28 cellular contexts compared by ENCODE assay signal in genomic region chr14:36055681-36056225, GRCh38.
"Had no signal": no experiment of that assay in that cellular context is flagged by ENCODE, and none has a peak within 500 bp of the region (broad histone marks: within the 10 kb centered on the region; RNA-seq: fewer than 3 reads in every experiment).

No MANE protein-coding gene starts in this region.

- H3K4me3 ChIP-seq: MG63, SK-N-MC had no signal

- H3K27ac ChIP-seq: KMS-11, SK-N-MC, WERI-Rb-1 had no signal

- DNase-seq: activated CD4-positive, alpha-beta memory T cell treated with anti-CD3 and anti-CD28 coated beads, Interleukin-2, amount 10 ng/mL, durations not matched to agents 7 days and 5 days; activated CD4-positive, alpha-beta T cell treated with anti-CD3 and anti-CD28 coated beads for 36 hours; activated CD4-positive, alpha-beta T cell treated with anti-CD3 and anti-CD28 coated beads, Interleukin-2, amount 50 U/mL, for 1 hour; activated gamma-delta T cell; activated naive CD4-positive, alpha-beta T cell treated with anti-CD3 and anti-CD28 coated beads for 36 hours; activated T-cell treated with anti-CD3 and anti-CD28 coated beads for 4 hours; activated T-cell treated with anti-CD3 and anti-CD28 coated beads, Interleukin-2, amount 50 U/mL, for 48 hours; amygdala; MG63; MV-4-11; NCI-H1092 treated with DMSO at 0.1 percent for 48 hours; NCI-H1417 treated with DMSO at 0.1 percent for 48 hours; NCI-H1694; NCI-H2029; NCI-H2107; NCI-H2171 treated with DMSO at 0.1 percent for 48 hours; NCI-H345; NCI-H510A; NCI-H526 treated with DMSO at 0.1 percent for 48 hours; NCI-H82; SIG-M5; T-cell; T-helper 2 cell; T1000; WERI-Rb-1 had no signal

- H3K36me3 ChIP-seq: MG63, WERI-Rb-1 had no signal

- ATAC-seq: activated CD4-positive, alpha-beta T cell treated with anti-CD3 and anti-CD28 coated beads for 36 hours; activated T-helper 17 cell treated with anti-CD3 and anti-CD28 coated beads, Interleukin-2, amount 50 U/mL, for 72 hours; T-cell had no signal

- H3K27me3 ChIP-seq: MG63 had no signal

- H3K9me3 ChIP-seq: MG63 had no signal
